ENCODE assay signal across 3 cellular contexts in the genomic region with DNA sequence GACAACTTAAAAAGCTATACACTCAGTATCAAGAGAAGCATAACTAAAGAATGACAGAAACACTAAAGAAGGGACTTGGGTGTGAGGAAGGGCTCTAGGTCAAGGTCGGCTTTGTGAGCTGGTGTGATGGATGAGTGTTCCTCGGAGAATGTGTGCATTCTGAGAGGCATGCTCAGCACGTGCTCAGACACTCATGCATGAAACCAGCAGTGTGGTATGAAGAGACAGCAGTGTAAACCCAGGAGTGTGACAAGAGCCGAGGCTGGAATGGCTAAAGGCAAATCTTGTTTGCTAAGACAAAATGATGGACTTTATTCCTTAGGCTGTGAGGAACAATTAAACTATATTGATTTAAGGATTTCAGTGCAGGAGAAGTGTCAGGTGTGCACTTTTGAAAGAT.
TF ChIP-seq lines count a peak whose summit lies in the region.

No MANE protein-coding gene starts in this region.

TF ChIP-seq in IMR-90, 13 proteins besides CTCF, POLR2A, EP300 and RAD21 (continued from another document):
- TF ChIP-seq, protein P1, sequence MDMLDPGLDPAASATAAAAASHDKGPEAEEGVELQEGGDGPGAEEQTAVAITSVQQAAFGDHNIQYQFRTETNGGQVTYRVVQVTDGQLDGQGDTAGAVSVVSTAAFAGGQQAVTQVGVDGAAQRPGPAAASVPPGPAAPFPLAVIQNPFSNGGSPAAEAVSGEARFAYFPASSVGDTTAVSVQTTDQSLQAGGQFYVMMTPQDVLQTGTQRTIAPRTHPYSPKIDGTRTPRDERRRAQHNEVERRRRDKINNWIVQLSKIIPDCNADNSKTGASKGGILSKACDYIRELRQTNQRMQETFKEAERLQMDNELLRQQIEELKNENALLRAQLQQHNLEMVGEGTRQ (IDR thresholded peaks at IDR 0.05; ENCODE audit: low read depth, low read length): peak; percentile 59; the same call in 1 of the 2 replicates
- TF ChIP-seq BHLHE40 (IDR thresholded peaks at IDR 0.05; ENCODE audit: low read depth, low read length) (peak; percentile 98), MAZ (IDR thresholded peaks at IDR 0.05; ENCODE audit: borderline replicate concordance, low read depth, low read length) (no peak)

TF ChIP-seq in HEK293T, 16 proteins besides CTCF, POLR2A, EP300 and RAD21 (continued from another document):
- TF ChIP-seq ELF4 (IDR thresholded peaks at IDR 0.05): no peak
- no peak for TF ChIP-seq NFRKB (IDR thresholded peaks at IDR 0.05)
- no peak for TF ChIP-seq SP1 (IDR thresholded peaks at IDR 0.05)
- no peak for TF ChIP-seq BHLHE40 (IDR thresholded peaks at IDR 0.05; ENCODE audit: borderline replicate concordance)
- no peak for TF ChIP-seq SUZ12 (IDR thresholded peaks at IDR 0.05)
- no peak for TF ChIP-seq LEF1 (IDR thresholded peaks at IDR 0.05; ENCODE audit: borderline replicate concordance)
- TF ChIP-seq FOXM1 (IDR thresholded peaks at IDR 0.05; ENCODE audit: borderline replicate concordance): no peak
- TF ChIP-seq ZNF384 (IDR thresholded peaks at IDR 0.05): no peak
- no peak for TF ChIP-seq HDGF (IDR thresholded peaks at IDR 0.05; ENCODE audit: borderline replicate concordance)
- no peak for TF ChIP-seq TARDBP (IDR thresholded peaks at IDR 0.05)
- TF ChIP-seq CTBP1 (IDR thresholded peaks at IDR 0.05; ENCODE audit: borderline replicate concordance): no peak
- TF ChIP-seq FOXK2 (IDR thresholded peaks at IDR 0.05): no peak

TF ChIP-seq in SK-N-SH treated with all-trans-retinoic acid at 6 μM for 48 hours, 23 proteins besides CTCF, POLR2A, EP300 and RAD21 (continued from another document):
- TF ChIP-seq, protein P2, sequence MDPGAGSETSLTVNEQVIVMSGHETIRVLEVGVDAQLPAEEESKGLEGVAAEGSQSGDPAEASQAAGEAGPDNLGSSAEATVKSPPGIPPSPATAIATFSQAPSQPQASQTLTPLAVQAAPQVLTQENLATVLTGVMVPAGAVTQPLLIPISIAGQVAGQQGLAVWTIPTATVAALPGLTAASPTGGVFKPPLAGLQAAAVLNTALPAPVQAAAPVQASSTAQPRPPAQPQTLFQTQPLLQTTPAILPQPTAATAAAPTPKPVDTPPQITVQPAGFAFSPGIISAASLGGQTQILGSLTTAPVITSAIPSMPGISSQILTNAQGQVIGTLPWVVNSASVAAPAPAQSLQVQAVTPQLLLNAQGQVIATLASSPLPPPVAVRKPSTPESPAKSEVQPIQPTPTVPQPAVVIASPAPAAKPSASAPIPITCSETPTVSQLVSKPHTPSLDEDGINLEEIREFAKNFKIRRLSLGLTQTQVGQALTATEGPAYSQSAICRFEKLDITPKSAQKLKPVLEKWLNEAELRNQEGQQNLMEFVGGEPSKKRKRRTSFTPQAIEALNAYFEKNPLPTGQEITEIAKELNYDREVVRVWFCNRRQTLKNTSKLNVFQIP (CRISPR knock-in tag; IDR thresholded peaks at IDR 0.05; ENCODE audit: borderline replicate concordance, low read depth): no peak
- TF ChIP-seq, protein P3, sequence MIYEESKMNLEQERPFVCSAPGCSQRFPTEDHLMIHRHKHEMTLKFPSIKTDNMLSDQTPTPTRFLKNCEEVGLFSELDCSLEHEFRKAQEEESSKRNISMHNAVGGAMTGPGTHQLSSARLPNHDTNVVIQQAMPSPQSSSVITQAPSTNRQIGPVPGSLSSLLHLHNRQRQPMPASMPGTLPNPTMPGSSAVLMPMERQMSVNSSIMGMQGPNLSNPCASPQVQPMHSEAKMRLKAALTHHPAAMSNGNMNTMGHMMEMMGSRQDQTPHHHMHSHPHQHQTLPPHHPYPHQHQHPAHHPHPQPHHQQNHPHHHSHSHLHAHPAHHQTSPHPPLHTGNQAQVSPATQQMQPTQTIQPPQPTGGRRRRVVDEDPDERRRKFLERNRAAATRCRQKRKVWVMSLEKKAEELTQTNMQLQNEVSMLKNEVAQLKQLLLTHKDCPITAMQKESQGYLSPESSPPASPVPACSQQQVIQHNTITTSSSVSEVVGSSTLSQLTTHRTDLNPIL (CRISPR knock-in tag; IDR thresholded peaks at IDR 0.05; ENCODE audit: low read depth): no peak
- TF ChIP-seq ZNF70 (CRISPR knock-in tag; IDR thresholded peaks at IDR 0.05) (no peak), ARNTL (CRISPR knock-in tag; IDR thresholded peaks at IDR 0.05; ENCODE audit: borderline replicate concordance, low read depth) (no peak), ZNF8 (CRISPR knock-in tag; IDR thresholded peaks at IDR 0.05) (no peak)
